In the genomic region with DNA sequence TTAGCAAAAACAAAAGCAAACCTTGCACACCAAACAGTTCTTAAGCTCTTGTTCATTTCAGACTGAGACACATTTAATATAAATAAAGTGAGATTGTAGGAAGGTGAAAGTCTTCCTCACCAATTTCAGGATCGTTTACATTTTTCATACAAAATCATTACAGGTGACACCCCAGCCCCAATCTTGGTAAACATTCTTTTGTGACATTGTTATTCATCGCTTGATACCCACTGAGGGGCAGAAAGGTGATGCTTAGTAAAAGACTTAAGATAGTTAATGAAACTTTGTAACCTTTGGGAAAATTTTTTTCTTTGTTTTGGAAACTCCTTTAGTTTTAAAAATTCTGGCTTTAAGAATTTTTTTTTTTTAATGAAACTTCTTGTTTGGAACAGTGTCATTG, we compare ENCODE assay signal across 10 cellular contexts. TPM values are rescaled to one million over a fixed set of nuclear protein-coding genes. Genes with fewer than 3 reads are reported as not detected.
DNase-seq lines count a peak whose midpoint lies in the region; ATAC-seq and FAIRE-seq lines count a peak whose summit lies in the region.
"Had no signal": no experiment of that assay in that cellular context is flagged by ENCODE, and none has a peak within 500 bp of the region (broad histone marks: within the 10 kb centered on the region; RNA-seq: fewer than 3 reads in every experiment).

No MANE protein-coding gene starts in this region.

- peak overlapping the region; percentile 82 for H3K4me3 Mint-ChIP-seq in activated CD4-positive, alpha-beta memory T cell treated with anti-CD3 and anti-CD28 coated beads, Interleukin-2, amount 10 ng/mL, durations not matched to agents 7 days and 5 days
- H3K4me3 Mint-ChIP-seq in stimulated activated naive B cell treated with anti-CD40 and anti-IgM and Interleukin-4, amounts not matched to agents 10 μg/mL and 1 μg/mL and 100 μg/mL, for 72 hours: peak overlapping the region; percentile 87 to 93

- POLR2A ChIA-PET in activated CD4-positive, alpha-beta memory T cell treated with anti-CD3 and anti-CD28 coated beads, Interleukin-2, amount 10 ng/mL, durations not matched to agents 7 days and 5 days (lab: Charles Lee): interaction anchor here (1.6 to 9.9 kb wide), 5 partner anchors 12 to 538 kb away, joined by 3 to 172 read pairs (median 62); a partner anchor contains a TSS

- H3K4me1 Mint-ChIP-seq in activated CD4-positive, alpha-beta memory T cell treated with anti-CD3 and anti-CD28 coated beads, Interleukin-2, amount 10 ng/mL, durations not matched to agents 7 days and 5 days: peaks cover 21% of the 10 kb centered on the region
- peaks cover 7 to 35% of the 10 kb centered on the region in 2 donors for H3K4me1 Mint-ChIP-seq in stimulated activated naive B cell treated with anti-CD40 and anti-IgM and Interleukin-4, amounts not matched to agents 10 μg/mL and 1 μg/mL and 100 μg/mL, for 72 hours

- no peak for ATAC-seq in stimulated activated naive B cell treated with anti-CD40 and anti-IgM and Interleukin-4, amounts not matched to agents 10 μg/mL and 1 μg/mL and 100 μg/mL, for 72 hours (replicated peaks)

- no peaks in the 10 kb centered on the region for H3K27me3 Mint-ChIP-seq in activated CD4-positive, alpha-beta memory T cell treated with anti-CD3 and anti-CD28 coated beads, Interleukin-2, amount 10 ng/mL, durations not matched to agents 7 days and 5 days
- H3K27me3 Mint-ChIP-seq in stimulated activated naive B cell treated with anti-CD40 and anti-IgM and Interleukin-4, amounts not matched to agents 10 μg/mL and 1 μg/mL and 100 μg/mL, for 72 hours: no peaks in the 10 kb centered on the region

- DNase-seq in NCI-H1092 treated with DMSO at 0.1 percent for 48 hours (lab: John Stamatoyannopoulos, UW) (peak; percentile 62), NCI-H1092 (lab: John Stamatoyannopoulos, UW) (no peak), urothelium cell line (ENCODE audit: low spot score) (no peak), NCI-H774 (lab: John Stamatoyannopoulos, UW) (no peak)
- no peak for DNase-seq in activated CD4-positive, alpha-beta memory T cell treated with anti-CD3 and anti-CD28 coated beads, Interleukin-2, amount 10 ng/mL, durations not matched to agents 7 days and 5 days
- no peak for DNase-seq in stimulated activated naive B cell treated with anti-CD40 and anti-IgM and Interleukin-4, amounts not matched to agents 10 μg/mL and 1 μg/mL and 100 μg/mL, for 72 hours
- no peak for DNase-seq in activated CD8-positive, alpha-beta memory T cell treated with anti-CD3 and anti-CD28 coated beads, Interleukin-2, amount 50 U/mL, for 4 hours
- DNase-seq: NCI-H2081 treated with DMSO at 0.1 percent for 48 hours had no signal

- no peak for FAIRE-seq in urothelium cell line (lab: Jason Lieb, UNC)
- FAIRE-seq: A204.1 had no signal

- H3K27ac Mint-ChIP-seq in activated CD4-positive, alpha-beta memory T cell treated with anti-CD3 and anti-CD28 coated beads, Interleukin-2, amount 10 ng/mL, durations not matched to agents 7 days and 5 days: peak overlapping the region; percentile 87
- H3K27ac Mint-ChIP-seq in stimulated activated naive B cell treated with anti-CD40 and anti-IgM and Interleukin-4, amounts not matched to agents 10 μg/mL and 1 μg/mL and 100 μg/mL, for 72 hours: peak overlapping the region; percentile 90

- peaks cover 46% of the 10 kb centered on the region for H3K36me3 Mint-ChIP-seq in activated CD4-positive, alpha-beta memory T cell treated with anti-CD3 and anti-CD28 coated beads, Interleukin-2, amount 10 ng/mL, durations not matched to agents 7 days and 5 days (ENCODE audit: low read depth)
- H3K36me3 Mint-ChIP-seq in stimulated activated naive B cell treated with anti-CD40 and anti-IgM and Interleukin-4, amounts not matched to agents 10 μg/mL and 1 μg/mL and 100 μg/mL, for 72 hours: peaks cover 14 to 20% of the 10 kb centered on the region in 2 donors

- H3K9me3 Mint-ChIP-seq in activated CD4-positive, alpha-beta memory T cell treated with anti-CD3 and anti-CD28 coated beads, Interleukin-2, amount 10 ng/mL, durations not matched to agents 7 days and 5 days: peaks cover 2% of the 10 kb centered on the region
- no peaks in the 10 kb centered on the region for H3K9me3 Mint-ChIP-seq in stimulated activated naive B cell treated with anti-CD40 and anti-IgM and Interleukin-4, amounts not matched to agents 10 μg/mL and 1 μg/mL and 100 μg/mL, for 72 hours

- peak overlapping the region; percentile 76 for H3K4me3 ChIP-seq in iPS-11a (ENCODE audit: low read depth, low read length)

- CTCF ChIA-PET in activated CD4-positive, alpha-beta memory T cell treated with anti-CD3 and anti-CD28 coated beads, Interleukin-2, amount 10 ng/mL, durations not matched to agents 7 days and 5 days (lab: Charles Lee): no interaction called here

RNA-seq across cellular contexts. Expression of a gene that starts 1.9 kb away (rescaled TPM):
- 10 to 100 TPM; 39.9 to 43.9 TPM for total RNA-seq in activated CD4-positive, alpha-beta memory T cell treated with anti-CD3 and anti-CD28 coated beads, Interleukin-2, amount 10 ng/mL, durations not matched to agents 7 days and 5 days
